21 cellular contexts compared by ENCODE assay signal in genomic region chr16:71852561-71852960, GRCh38. TPM values are rescaled to one million over a fixed set of nuclear protein-coding genes. Genes with fewer than 3 reads are reported as not detected.
DNase-seq lines count a peak whose midpoint lies in the region; ATAC-seq lines count a peak whose summit lies in the region.
"Had no signal": no experiment of that assay in that cellular context is flagged by ENCODE, and none has a peak within 500 bp of the region (broad histone marks: within the 10 kb centered on the region; RNA-seq: fewer than 3 reads in every experiment).

No MANE protein-coding gene starts in this region.

- no peak overlapping the region for H3K4me3 Mint-ChIP-seq in activated naive CD4-positive, alpha-beta T cell treated with anti-CD3 and anti-CD28 coated beads, Interleukin-2, amount 10 ng/mL, durations not matched to agents 7 days and 5 days
- no peak overlapping the region for H3K4me3 Mint-ChIP-seq in activated naive CD4-positive, alpha-beta T cell treated with anti-CD3 and anti-CD28 coated beads for 36 hours
- H3K4me3 Mint-ChIP-seq in stimulated activated naive B cell treated with anti-CD40 and anti-IgM and Interleukin-4, amounts not matched to agents 10 μg/mL and 1 μg/mL and 100 μg/mL, for 72 hours, result no peak overlapping the region
- H3K4me3 Mint-ChIP-seq: activated naive CD4-positive, alpha-beta T cell treated with anti-CD3 and anti-CD28 coated beads, Interleukin-2, amount 50 U/mL, for 24 hours had no signal

- CTCF ChIA-PET in activated naive CD4-positive, alpha-beta T cell treated with anti-CD3 and anti-CD28 coated beads, Interleukin-2, amount 10 ng/mL, durations not matched to agents 7 days and 5 days (lab: Charles Lee), result interaction anchor here (2.2 kb wide), 1 partner anchor 30 kb away, joined by 11 read pairs; no protein-coding TSS in a partner anchor
- CTCF ChIA-PET in activated naive CD4-positive, alpha-beta T cell treated with anti-CD3 and anti-CD28 coated beads for 36 hours (lab: Charles Lee), result interaction anchor here (0.9 kb wide), 1 partner anchor 30 kb away, joined by 3 read pairs; no protein-coding TSS in a partner anchor

- DNase-seq in activated naive CD4-positive, alpha-beta T cell treated with anti-CD3 and anti-CD28 coated beads, Interleukin-2, amount 10 ng/mL, durations not matched to agents 7 days and 5 days, result no peak
- DNase-seq in activated naive CD4-positive, alpha-beta T cell treated with anti-CD3 and anti-CD28 coated beads for 36 hours, result no peak
- no peak for DNase-seq in adipocyte (ENCODE audit: low read depth)
- no peak for DNase-seq in stimulated activated naive B cell treated with anti-CD40 and anti-IgM and Interleukin-4, amounts not matched to agents 10 μg/mL and 1 μg/mL and 100 μg/mL, for 72 hours
- DNase-seq in DMS153 (lab: John Stamatoyannopoulos, UW), result no peak
- DNase-seq: activated CD4-positive, alpha-beta T cell treated with anti-CD3 and anti-CD28 coated beads, Interleukin-2, amount 50 U/mL, for 4 hours; activated T-cell treated with anti-CD3 and anti-CD28 coated beads for 4 hours; central memory CD4-positive, alpha-beta T cell; NCI-H1694; NCI-H2171; NCI-H524; stimulated activated CD8-positive, alpha-beta memory T cell treated with anti-CD3 and anti-CD28 coated beads, Interleukin-4, amount 100 ng/mL, for 48 hours; substantia nigra; upper lobe of right lung; WERI-Rb-1 had no signal

- peaks cover 54% of the 10 kb centered on the region for H3K36me3 Mint-ChIP-seq in activated naive CD4-positive, alpha-beta T cell treated with anti-CD3 and anti-CD28 coated beads, Interleukin-2, amount 10 ng/mL, durations not matched to agents 7 days and 5 days
- H3K36me3 Mint-ChIP-seq in activated naive CD4-positive, alpha-beta T cell treated with anti-CD3 and anti-CD28 coated beads for 36 hours (ENCODE audit: low read depth), result peaks cover 24% of the 10 kb centered on the region
- peaks cover 46 to 70% of the 10 kb centered on the region in 2 donors for H3K36me3 Mint-ChIP-seq in stimulated activated naive B cell treated with anti-CD40 and anti-IgM and Interleukin-4, amounts not matched to agents 10 μg/mL and 1 μg/mL and 100 μg/mL, for 72 hours

- no peak overlapping the region for H3K4me3 ChIP-seq in adipocyte (ENCODE audit: low read length)
- H3K4me3 ChIP-seq: ascending aorta, K562, SK-N-MC, upper lobe of right lung had no signal

- peaks cover 41% of the 10 kb centered on the region for H3K4me1 ChIP-seq in adipocyte (ENCODE audit: control insufficient read depth, insufficient read depth, low read length)
- H3K4me1 ChIP-seq: ascending aorta had no signal

- H3K9me3 Mint-ChIP-seq in activated naive CD4-positive, alpha-beta T cell treated with anti-CD3 and anti-CD28 coated beads, Interleukin-2, amount 10 ng/mL, durations not matched to agents 7 days and 5 days, result no peaks in the 10 kb centered on the region
- H3K9me3 Mint-ChIP-seq in activated naive CD4-positive, alpha-beta T cell treated with anti-CD3 and anti-CD28 coated beads for 36 hours, result no peaks in the 10 kb centered on the region
- no peaks in the 10 kb centered on the region for H3K9me3 Mint-ChIP-seq in stimulated activated naive B cell treated with anti-CD40 and anti-IgM and Interleukin-4, amounts not matched to agents 10 μg/mL and 1 μg/mL and 100 μg/mL, for 72 hours
- H3K9me3 Mint-ChIP-seq: activated naive CD4-positive, alpha-beta T cell treated with anti-CD3 and anti-CD28 coated beads, Interleukin-2, amount 50 U/mL, for 24 hours had no signal

- H3K9ac ChIP-seq in adipocyte (ENCODE audit: low read length), result peak overlapping the region; percentile 74

- peaks cover 58% of the 10 kb centered on the region for H3K4me1 Mint-ChIP-seq in activated naive CD4-positive, alpha-beta T cell treated with anti-CD3 and anti-CD28 coated beads, Interleukin-2, amount 10 ng/mL, durations not matched to agents 7 days and 5 days
- peaks cover 58% of the 10 kb centered on the region for H3K4me1 Mint-ChIP-seq in activated naive CD4-positive, alpha-beta T cell treated with anti-CD3 and anti-CD28 coated beads for 36 hours (ENCODE audit: low read depth)
- H3K4me1 Mint-ChIP-seq in stimulated activated naive B cell treated with anti-CD40 and anti-IgM and Interleukin-4, amounts not matched to agents 10 μg/mL and 1 μg/mL and 100 μg/mL, for 72 hours, result peaks cover 54 to 68% of the 10 kb centered on the region in 2 donors

- H3K27me3 Mint-ChIP-seq in activated naive CD4-positive, alpha-beta T cell treated with anti-CD3 and anti-CD28 coated beads, Interleukin-2, amount 10 ng/mL, durations not matched to agents 7 days and 5 days, result no peaks in the 10 kb centered on the region
- H3K27me3 Mint-ChIP-seq in activated naive CD4-positive, alpha-beta T cell treated with anti-CD3 and anti-CD28 coated beads for 36 hours (ENCODE audit: low read depth), result no peaks in the 10 kb centered on the region
- no peaks in the 10 kb centered on the region for H3K27me3 Mint-ChIP-seq in stimulated activated naive B cell treated with anti-CD40 and anti-IgM and Interleukin-4, amounts not matched to agents 10 μg/mL and 1 μg/mL and 100 μg/mL, for 72 hours
- H3K27me3 Mint-ChIP-seq: activated naive CD4-positive, alpha-beta T cell treated with anti-CD3 and anti-CD28 coated beads, Interleukin-2, amount 50 U/mL, for 24 hours had no signal

- ATAC-seq in stimulated activated naive B cell treated with anti-CD40 and anti-IgM and Interleukin-4, amounts not matched to agents 10 μg/mL and 1 μg/mL and 100 μg/mL, for 72 hours (replicated peaks), result no peak
- ATAC-seq in GM21576 (IDR thresholded peaks at IDR 0.05; ENCODE audit: unreplicated experiment), result no peak
- ATAC-seq: K562, left lobe of liver, upper lobe of right lung had no signal

- no peaks in the 10 kb centered on the region for H3K27me3 ChIP-seq in adipocyte (replicated peaks; ENCODE audit: control insufficient read depth, insufficient read depth, low read length)
- H3K27me3 ChIP-seq: ascending aorta, upper lobe of right lung had no signal

- H3K27ac Mint-ChIP-seq in activated naive CD4-positive, alpha-beta T cell treated with anti-CD3 and anti-CD28 coated beads, Interleukin-2, amount 10 ng/mL, durations not matched to agents 7 days and 5 days, result peak overlapping the region; percentile 34
- H3K27ac Mint-ChIP-seq in activated naive CD4-positive, alpha-beta T cell treated with anti-CD3 and anti-CD28 coated beads for 36 hours, result no peak overlapping the region
- peak overlapping the region; percentile 90 for H3K27ac Mint-ChIP-seq in stimulated activated naive B cell treated with anti-CD40 and anti-IgM and Interleukin-4, amounts not matched to agents 10 μg/mL and 1 μg/mL and 100 μg/mL, for 72 hours

- intact Hi-C loops in activated naive CD4-positive, alpha-beta T cell treated with anti-CD3 and anti-CD28 coated beads for 36 hours (cut with micrococcal nuclease), result no loop called here

- peaks cover 37% of the 10 kb centered on the region for H3K36me3 ChIP-seq in adipocyte (ENCODE audit: control insufficient read depth, insufficient read depth, low read length, severe bottlenecking)

- H3K9me3 ChIP-seq in adipocyte (ENCODE audit: control insufficient read depth, low read length), result no peaks in the 10 kb centered on the region
- H3K9me3 ChIP-seq: ascending aorta, upper lobe of right lung had no signal

RNA-seq across cellular contexts. Expression of gene ATXN1L, which starts 6.8 kb away (rescaled TPM):
- total RNA-seq in activated naive CD4-positive, alpha-beta T cell treated with anti-CD3 and anti-CD28 coated beads for 36 hours, result 10 to 100 TPM; 11.3 to 11.9 TPM

RNA-seq across cellular contexts. Expression of gene ZNF821, which starts 31.4 kb away (rescaled TPM):
- total RNA-seq in activated naive CD4-positive, alpha-beta T cell treated with anti-CD3 and anti-CD28 coated beads for 36 hours, result 1 to 10 TPM; 5.9 TPM
- total RNA-seq: ascending aorta had no signal

RNA-seq across cellular contexts. Expression of gene IST1, which starts 42.8 kb away (rescaled TPM):
- total RNA-seq in activated naive CD4-positive, alpha-beta T cell treated with anti-CD3 and anti-CD28 coated beads for 36 hours, result 100 to 1,000 TPM; 196 to 203 TPM

RNA-seq across cellular contexts. Expression of gene AP1G1, which starts 43.9 kb away (rescaled TPM):
- 10 to 100 TPM; 56.4 to 59.3 TPM for total RNA-seq in activated naive CD4-positive, alpha-beta T cell treated with anti-CD3 and anti-CD28 coated beads for 36 hours
